ENCODE assay signal across 14 cellular contexts in genomic region chr4:54400802-54401201, GRCh38.
DNase-seq lines count a peak whose midpoint lies in the region; TF ChIP-seq lines count a peak whose summit lies in the region.
"Had no signal": no experiment of that assay in that cellular context is flagged by ENCODE, and none has a peak within 500 bp of the region (broad histone marks: within the 10 kb centered on the region; RNA-seq: fewer than 3 reads in every experiment).

No MANE protein-coding gene starts in this region.

- POLR2A ChIA-PET in MCF 10A (lab: Yijun Ruan, JAX), result no interaction called here

- DNase-seq in MCF 10A (ENCODE audit: unreplicated experiment) (peak; percentile 60), breast epithelium (ENCODE audit: low spot score in 2 of 2) (no peak), head of caudate nucleus (peak; percentile 16 to 92 (median 58)), tibial nerve (ENCODE audit: low spot score in 2 of 2) (no peak), sigmoid colon (no peak), glutamatergic neuron (no peak)
- no peak for DNase-seq in activated effector memory CD4-positive, alpha-beta T cell treated with anti-CD3 and anti-CD28 coated beads, Interleukin-2, amount 50 U/mL, for 16 hours
- DNase-seq: activated CD4-positive, alpha-beta T cell treated with anti-CD3 and anti-CD28 coated beads, Interleukin-2, amount 50 U/mL, for 48 hours; left ventricle myocardium inferior; PC-9; stimulated activated CD4-positive, alpha-beta T cell treated with anti-CD3 and anti-CD28 coated beads, Interleukin-15, amount 100 ng/mL, for 24 hours had no signal

- no TSS peak for BruUV-seq in MCF 10A (replicated peaks; lab: Mats Ljungman, UMichigan)

- CTCF ChIA-PET in MCF 10A (lab: Yijun Ruan, JAX), result interaction anchor here (0.7 kb wide), 1 partner anchor 297 kb away, joined by 3 read pairs; no protein-coding TSS in a partner anchor

- H3K9me3 Mint-ChIP-seq in MCF 10A (ENCODE audit: unreplicated experiment) (no peaks in the 10 kb centered on the region), glutamatergic neuron (ENCODE audit: unreplicated experiment) (no peaks in the 10 kb centered on the region)

- H3K36me3 Mint-ChIP-seq in MCF 10A (ENCODE audit: insufficient read depth, unreplicated experiment), result no peaks in the 10 kb centered on the region
- peaks cover 4% of the 10 kb centered on the region for H3K36me3 Mint-ChIP-seq in glutamatergic neuron (ENCODE audit: unreplicated experiment)

- no peak overlapping the region for H3K4me3 Mint-ChIP-seq in MCF 10A (ENCODE audit: unreplicated experiment)
- no peak overlapping the region for H3K4me3 Mint-ChIP-seq in glutamatergic neuron (ENCODE audit: unreplicated experiment)
- H3K4me3 Mint-ChIP-seq: B cell had no signal

- H3K27me3 ChIP-seq in breast epithelium, result no peaks in the 10 kb centered on the region
- no peaks in the 10 kb centered on the region for H3K27me3 ChIP-seq in tibial nerve
- H3K27me3 ChIP-seq in sigmoid colon, result no peaks in the 10 kb centered on the region
- H3K27me3 ChIP-seq: cardiac muscle cell had no signal

- H3K4me1 Mint-ChIP-seq in MCF 10A (ENCODE audit: insufficient read depth, unreplicated experiment), result no peaks in the 10 kb centered on the region
- H3K4me1 Mint-ChIP-seq in glutamatergic neuron (ENCODE audit: low read depth, unreplicated experiment), result no peaks in the 10 kb centered on the region
- H3K4me1 Mint-ChIP-seq: B cell had no signal

- no peak for TF ChIP-seq EP300 in tibial nerve (IDR thresholded peaks at IDR 0.05)
- no peak for TF ChIP-seq EP300 in sigmoid colon (IDR thresholded peaks at IDR 0.05)

- intact Hi-C loops in MCF 10A (cut with micrococcal nuclease), result no loop called here
- intact Hi-C loops in breast epithelium (cut with DNase I; ENCODE audit: low total_unique reads), result no loop called here
- intact Hi-C loops in head of caudate nucleus (cut with DNase I), result no loop called here
- intact Hi-C loops in sigmoid colon (cut with DNase I), result no loop called here

- no peak for TF ChIP-seq CTCF in MCF 10A (IDR thresholded peaks at IDR 0.05; ENCODE audit: unreplicated experiment)
- no peak for TF ChIP-seq CTCF in breast epithelium (IDR thresholded peaks at IDR 0.05)
- no peak for TF ChIP-seq CTCF in tibial nerve (IDR thresholded peaks at IDR 0.05)
- TF ChIP-seq CTCF in sigmoid colon (IDR thresholded peaks at IDR 0.05), result no peak
- TF ChIP-seq CTCF in glutamatergic neuron (IDR thresholded peaks at IDR 0.05; ENCODE audit: partially characterized antibody, unreplicated experiment), result no peak

- H3K36me3 ChIP-seq in breast epithelium (no peaks in the 10 kb centered on the region), tibial nerve (no peaks in the 10 kb centered on the region), sigmoid colon (no peaks in the 10 kb centered on the region)
- H3K36me3 ChIP-seq: cardiac muscle cell, left ventricle myocardium inferior had no signal

- H3K4me3 ChIP-seq in breast epithelium (no peak overlapping the region), tibial nerve (no peak overlapping the region), sigmoid colon (no peak overlapping the region)
- H3K4me3 ChIP-seq: cardiac muscle cell, left ventricle myocardium inferior, PC-9 had no signal

- no peaks in the 10 kb centered on the region for H3K4me1 ChIP-seq in breast epithelium
- peaks cover 0 to 20% (median 0%) of the 10 kb centered on the region in 4 donors for H3K4me1 ChIP-seq in tibial nerve
- H3K4me1 ChIP-seq in sigmoid colon, result peaks cover 0 to 8% (median 0%) of the 10 kb centered on the region in 4 donors

- H3K27me3 Mint-ChIP-seq in MCF 10A (ENCODE audit: insufficient read depth, unreplicated experiment) (peaks cover 9% of the 10 kb centered on the region), glutamatergic neuron (ENCODE audit: unreplicated experiment) (peaks cover 2% of the 10 kb centered on the region)
- H3K27me3 Mint-ChIP-seq: B cell had no signal

- TF ChIP-seq POLR2A in breast epithelium (IDR thresholded peaks at IDR 0.05), result no peak
- TF ChIP-seq POLR2A in tibial nerve (IDR thresholded peaks at IDR 0.05), result no peak
- TF ChIP-seq POLR2A in sigmoid colon (IDR thresholded peaks at IDR 0.05), result no peak

- WGBS in tibial nerve, 2 donors, result 32 to 37% methylated on average over 3 of the region's 3 CpGs
- 65 to 68% methylated on average over 3 of the region's 3 CpGs for WGBS in sigmoid colon, 2 donors

- no peak overlapping the region for H3K27ac ChIP-seq in breast epithelium
- peak overlapping the region; percentile 4 for H3K27ac ChIP-seq in angular gyrus (ENCODE audit: low read depth, low read length)
- H3K27ac ChIP-seq in tibial nerve, result peak overlapping the region in 3 of 4 donors; percentile 5 to 66 (median 51)
- H3K27ac ChIP-seq in sigmoid colon, result no peak overlapping the region
- H3K27ac ChIP-seq: cardiac muscle cell, left ventricle myocardium inferior, PC-9 had no signal

- H3K27ac Mint-ChIP-seq in MCF 10A (ENCODE audit: low read depth, unreplicated experiment), result no peak overlapping the region
- H3K27ac Mint-ChIP-seq in glutamatergic neuron (ENCODE audit: unreplicated experiment), result no peak overlapping the region
- H3K27ac Mint-ChIP-seq: B cell had no signal

- H3K9me3 ChIP-seq in breast epithelium (no peaks in the 10 kb centered on the region), tibial nerve (no peaks in the 10 kb centered on the region), sigmoid colon (no peaks in the 10 kb centered on the region)
- H3K9me3 ChIP-seq: left ventricle myocardium inferior had no signal

Comparison
In these comparisons a context has a peak if more than half of its experiments do, and no peak if none do; other contexts are left out.
1. DNase-seq: peak in MCF 10A (single experiment) and head of caudate nucleus (42 of 42); none in breast epithelium (0 of 2), tibial nerve (0 of 2), activated effector memory CD4-positive, alpha-beta T cell treated with anti-CD3 and anti-CD28 coated beads, Interleukin-2, amount 50 U/mL, for 16 hours (single experiment), sigmoid colon (single experiment) and glutamatergic neuron (single experiment).
2. H3K27ac ChIP-seq: peak in angular gyrus (single experiment) and tibial nerve (3 of 4); none in breast epithelium (0 of 2) and sigmoid colon (0 of 4).